In genomic region chr2:24124003-24124585, GRCh38 we compare ENCODE assay signal across 8 cellular contexts. TPM values are rescaled to one million over a fixed set of nuclear protein-coding genes. Genes with fewer than 3 reads are reported as not detected.
DNase-seq lines count a peak whose midpoint lies in the region; ATAC-seq, FAIRE-seq and TF ChIP-seq lines count a peak whose summit lies in the region.

No MANE protein-coding gene starts in this region.

- no peaks in the 10 kb centered on the region for H3K27me3 ChIP-seq in A673 (replicated peaks; ENCODE audit: insufficient read depth, low read depth, low read length, poor library complexity)
- no peaks in the 10 kb centered on the region for H3K27me3 ChIP-seq in WERI-Rb-1 (ENCODE audit: insufficient read depth, low read depth, severe bottlenecking)
- H3K27me3 ChIP-seq in gastrocnemius medialis: no peaks in the 10 kb centered on the region

- in situ Hi-C loops in gastrocnemius medialis (cut with MboI; ENCODE audit: low sequenced_read_pairs in 4 of 4): loop anchor here in 1 of 4 donors (10.0 kb wide), 1 partner anchor 79 kb away; the partner anchor contains the start of genes FKBP1B and WDCP

- H3K27ac ChIP-seq in A673 (ENCODE audit: low read depth, low read length, poor library complexity, severe bottlenecking) (peak overlapping the region; percentile 73), WERI-Rb-1 (peak overlapping the region; percentile 90), gastrocnemius medialis (peak overlapping the region; percentile 86 to 93 (median 91))

- H3K4me3 ChIP-seq in A673 (ENCODE audit: low read depth, low read length, poor library complexity, severe bottlenecking) (peak overlapping the region; percentile 56), WERI-Rb-1 (ENCODE audit: low read depth, low read length) (peak overlapping the region; percentile 79), gastrocnemius medialis (peak overlapping the region; percentile 80 to 94 (median 84))

- no peaks in the 10 kb centered on the region for H3K36me3 ChIP-seq in A673 (ENCODE audit: insufficient read depth, low read length, poor library complexity, severe bottlenecking)
- no peaks in the 10 kb centered on the region for H3K36me3 ChIP-seq in WERI-Rb-1
- no peaks in the 10 kb centered on the region for H3K36me3 ChIP-seq in gastrocnemius medialis

- H3K4me1 ChIP-seq in A673 (ENCODE audit: insufficient read depth, low read length, poor library complexity, severe bottlenecking): peaks cover 11% of the 10 kb centered on the region
- H3K4me1 ChIP-seq in gastrocnemius medialis: peaks cover 11 to 17% of the 10 kb centered on the region in 2 donors

- no peak for DNase-seq in A673 (ENCODE audit: low spot score)
- no peak for DNase-seq in WERI-Rb-1
- DNase-seq in glomerular visceral epithelial cell (ENCODE audit: extremely low spot score): peak; percentile 17
- no peak for DNase-seq in gastrocnemius medialis
- no peak for DNase-seq in midbrain (lab: John Stamatoyannopoulos, UW)
- no peak for DNase-seq in GM12891 (ENCODE audit: insufficient read length, low spot score)

- intact Hi-C loops in A673 (cut with micrococcal nuclease; ENCODE audit: unreplicated experiment): no loop called here
- intact Hi-C loops in gastrocnemius medialis (cut with DNase I; ENCODE audit: low total_unique reads): no loop called here

- no peak for TF ChIP-seq CTCF in A673 (conservative IDR thresholded peaks at IDR 0.05; ENCODE audit: low read depth, low read length)
- TF ChIP-seq CTCF in WERI-Rb-1 (IDR thresholded peaks at IDR 0.05; ENCODE audit: low read depth, low read length): no peak
- TF ChIP-seq CTCF in gastrocnemius medialis (IDR thresholded peaks at IDR 0.05 in 4 of 5, conservative IDR thresholded peaks at IDR 0.05 in 1 of 5): no peak

- POLR2A ChIA-PET in A673 (lab: Charles Lee; ENCODE audit: low non-redundant PET): no interaction called here

- no peaks in the 10 kb centered on the region for H3K9me3 ChIP-seq in A673 (ENCODE audit: low read depth, low read length, poor library complexity, severe bottlenecking)
- no peaks in the 10 kb centered on the region for H3K9me3 ChIP-seq in WERI-Rb-1 (ENCODE audit: severe bottlenecking)
- H3K9me3 ChIP-seq in gastrocnemius medialis: no peaks in the 10 kb centered on the region

- CTCF ChIA-PET in A673 (lab: Charles Lee): no interaction called here

- TSS peak; percentile 43 for BruUV-seq in A673 (replicated peaks; lab: Mats Ljungman, UMichigan)

- FAIRE-seq in GM12891 (lab: Jason Lieb, UNC): no peak

- TF ChIP-seq POLR2A in gastrocnemius medialis (IDR thresholded peaks at IDR 0.05): no peak
- no peak for TF ChIP-seq POLR2A in GM12891 (IDR thresholded peaks at IDR 0.05; ENCODE audit: low read depth, low read length)

- ATAC-seq in GM18511 (IDR thresholded peaks at IDR 0.05; ENCODE audit: unreplicated experiment) (peak; percentile 15), HG03378 (IDR thresholded peaks at IDR 0.05; ENCODE audit: unreplicated experiment) (peak; percentile 5), gastrocnemius medialis (peak; percentile 22 to 37)

TF ChIP-seq in GM12891, 5 proteins besides CTCF, POLR2A, EP300 and RAD21:
- TF ChIP-seq PAX5 (IDR thresholded peaks at IDR 0.05; ENCODE audit: insufficient read depth, low read length, severe bottlenecking): no peak
- TF ChIP-seq POU2F2 (IDR thresholded peaks at IDR 0.05; ENCODE audit: low read depth, low read length): no peak
- no peak for TF ChIP-seq POLR2AphosphoS5 (IDR thresholded peaks at IDR 0.05; ENCODE audit: low read depth, low read length)
- no peak for TF ChIP-seq SPI1 (IDR thresholded peaks at IDR 0.05; ENCODE audit: low read depth, low read length)
- no peak for TF ChIP-seq TAF1 (IDR thresholded peaks at IDR 0.05; ENCODE audit: low read depth, low read length)
TF ChIP-seq in GM12891: peak in this region for 0.

RNA-seq across cellular contexts. Expression of gene FAM228B, which starts 0.8 kb away (rescaled TPM):
- total RNA-seq in A673 (2021): 6.8 and 11.3 TPM in 2 replicates
- 1 to 10 TPM; 3.0 to 6.7 (median 4.3) TPM for total RNA-seq in gastrocnemius medialis
- polyA plus RNA-seq in GM12891 (2012; ENCODE audit: low read depth, missing spikeins): 11.7 TPM

RNA-seq across cellular contexts. Expression of gene PFN4, which starts 1.0 kb away (rescaled TPM):
- total RNA-seq in A673 (2021) (0.94 TPM in 1 of 2 replicates, not detected in the other), gastrocnemius medialis (not detected)
- polyA plus RNA-seq in GM12891 (2012; ENCODE audit: low read depth, missing spikeins): 0.87 TPM

RNA-seq across cellular contexts. Expression of gene TP53I3, which starts 39.5 kb away (rescaled TPM):
- total RNA-seq in A673 (2021) (2.8 and 3.0 TPM in 2 replicates), gastrocnemius medialis (1 to 10 TPM; 3.3 to 7.6 (median 4.9) TPM)
- polyA plus RNA-seq in GM12891 (2012; ENCODE audit: low read depth, missing spikeins): 12.2 TPM

RNA-seq across cellular contexts. Expression of gene SF3B6, which starts 48.0 kb away (rescaled TPM):
- total RNA-seq in A673 (2021): 123 and 130 TPM in 2 replicates
- total RNA-seq in gastrocnemius medialis: 10 to 100 TPM; 55.2 to 88.1 (median 70.5) TPM
- polyA plus RNA-seq in GM12891 (2012; ENCODE audit: low read depth, missing spikeins): 218 TPM

RNA-seq across cellular contexts. Expression of gene FAM228A, which starts 50.8 kb away (rescaled TPM):
- total RNA-seq in A673 (2021) (0.17 TPM in 1 of 2 replicates, not detected in the other), gastrocnemius medialis (under 1 TPM in 2 of 4 donors, not detected in 2; 0.39 to 0.41 TPM)
- 0.05 TPM for polyA plus RNA-seq in GM12891 (2012; ENCODE audit: low read depth, missing spikeins)
